1 cellular context compared by ENCODE assay signal in the genomic region with DNA sequence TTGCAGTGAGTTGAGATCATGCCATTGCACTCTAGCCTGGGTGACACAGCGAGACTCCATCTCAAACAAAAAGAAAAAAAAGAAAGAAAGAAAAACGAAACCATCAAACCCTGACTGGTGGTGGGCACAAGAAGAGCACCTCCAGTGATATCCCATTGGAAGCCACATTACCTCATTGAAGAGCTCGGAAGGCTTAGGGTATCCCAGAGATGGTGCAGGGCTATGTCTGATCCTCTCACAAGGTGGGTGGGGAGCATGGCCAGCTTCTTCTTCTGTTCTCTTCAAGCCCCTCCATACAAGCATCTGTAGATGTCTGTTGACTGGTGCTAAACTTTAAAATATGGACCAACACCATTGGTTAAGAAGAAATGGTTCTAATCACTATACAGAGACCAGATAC.
TF ChIP-seq lines count a peak whose summit lies in the region.

No MANE protein-coding gene starts in this region.

TF ChIP-seq in GM23338, 12 proteins besides CTCF, POLR2A, EP300 and RAD21 (continued from another document):
- TF ChIP-seq NANOG (IDR thresholded peaks at IDR 0.05; ENCODE audit: borderline replicate concordance): no peak
- TF ChIP-seq ZNF114 (CRISPR knock-in tag; IDR thresholded peaks at IDR 0.05): no peak
- TF ChIP-seq ZNF331 (CRISPR knock-in tag; IDR thresholded peaks at IDR 0.05; ENCODE audit: low read depth): no peak
- TF ChIP-seq EZH2phosphoT487 (IDR thresholded peaks at IDR 0.05; ENCODE audit: unreplicated experiment): no peak
- TF ChIP-seq, protein P1, sequence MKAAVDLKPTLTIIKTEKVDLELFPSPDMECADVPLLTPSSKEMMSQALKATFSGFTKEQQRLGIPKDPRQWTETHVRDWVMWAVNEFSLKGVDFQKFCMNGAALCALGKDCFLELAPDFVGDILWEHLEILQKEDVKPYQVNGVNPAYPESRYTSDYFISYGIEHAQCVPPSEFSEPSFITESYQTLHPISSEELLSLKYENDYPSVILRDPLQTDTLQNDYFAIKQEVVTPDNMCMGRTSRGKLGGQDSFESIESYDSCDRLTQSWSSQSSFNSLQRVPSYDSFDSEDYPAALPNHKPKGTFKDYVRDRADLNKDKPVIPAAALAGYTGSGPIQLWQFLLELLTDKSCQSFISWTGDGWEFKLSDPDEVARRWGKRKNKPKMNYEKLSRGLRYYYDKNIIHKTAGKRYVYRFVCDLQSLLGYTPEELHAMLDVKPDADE (IDR thresholded peaks at IDR 0.05): no peak
- no peak for TF ChIP-seq REST (IDR thresholded peaks at IDR 0.05; ENCODE audit: unreplicated experiment)
- no peak for TF ChIP-seq CREB1 (CRISPR knock-in tag; IDR thresholded peaks at IDR 0.05; ENCODE audit: low read depth)
- TF ChIP-seq POLR2AphosphoS5 (IDR thresholded peaks at IDR 0.05; ENCODE audit: low read depth): no peak
- TF ChIP-seq EZH2 (IDR thresholded peaks at IDR 0.05; ENCODE audit: low read depth, unreplicated experiment): no peak
